In genomic region chr6:36109092-36109491, GRCh38 we compare ENCODE assay signal across 14 cellular contexts. TPM values are rescaled to one million over a fixed set of nuclear protein-coding genes. Genes with fewer than 3 reads are reported as not detected.
DNase-seq lines count a peak whose midpoint lies in the region; ATAC-seq and TF ChIP-seq lines count a peak whose summit lies in the region.
"Had no signal": no experiment of that assay in that cellular context is flagged by ENCODE, and none has a peak within 500 bp of the region (broad histone marks: within the 10 kb centered on the region; RNA-seq: fewer than 3 reads in every experiment).

No MANE protein-coding gene starts in this region.

- H3K27me3 ChIP-seq in CD8-positive, alpha-beta T cell (ENCODE audit: insufficient read depth, low read length): no peaks in the 10 kb centered on the region
- no peaks in the 10 kb centered on the region for H3K27me3 ChIP-seq in Caco-2 (replicated peaks; ENCODE audit: control insufficient read depth, insufficient read depth, low read length)

- H3K4me3 Mint-ChIP-seq in CD8-positive, alpha-beta T cell: peak overlapping the region; percentile 8
- H3K4me3 Mint-ChIP-seq in activated T-helper 17 cell treated with anti-CD3 and anti-CD28 coated beads, Interleukin-2, amount 50 U/mL, for 72 hours: peak overlapping the region; percentile 18
- H3K4me3 Mint-ChIP-seq in Caco-2 (ENCODE audit: unreplicated experiment): no peak overlapping the region

- ATAC-seq in CD8-positive, alpha-beta T cell: peak; percentile 93
- ATAC-seq in HG03108 (IDR thresholded peaks at IDR 0.05; ENCODE audit: unreplicated experiment) (peak; percentile 59), mucosa of descending colon (peak; percentile 80), GM21367 (IDR thresholded peaks at IDR 0.05; ENCODE audit: unreplicated experiment) (no peak)
- peak; percentile 54 for ATAC-seq in activated T-helper 17 cell treated with anti-CD3 and anti-CD28 coated beads, Interleukin-2, amount 50 U/mL, for 72 hours (replicated peaks)

- H3K9me3 Mint-ChIP-seq in CD8-positive, alpha-beta T cell: no peaks in the 10 kb centered on the region
- no peaks in the 10 kb centered on the region for H3K9me3 Mint-ChIP-seq in activated T-helper 17 cell treated with anti-CD3 and anti-CD28 coated beads, Interleukin-2, amount 50 U/mL, for 72 hours
- no peaks in the 10 kb centered on the region for H3K9me3 Mint-ChIP-seq in Caco-2 (ENCODE audit: unreplicated experiment)

- H3K36me3 Mint-ChIP-seq in CD8-positive, alpha-beta T cell: peaks cover 53% of the 10 kb centered on the region
- peaks cover 65% of the 10 kb centered on the region for H3K36me3 Mint-ChIP-seq in activated T-helper 17 cell treated with anti-CD3 and anti-CD28 coated beads, Interleukin-2, amount 50 U/mL, for 72 hours (ENCODE audit: low read depth)
- peaks cover 60% of the 10 kb centered on the region for H3K36me3 Mint-ChIP-seq in Caco-2 (ENCODE audit: insufficient read depth, unreplicated experiment)

- CTCF ChIA-PET in CD8-positive, alpha-beta T cell (lab: Charles Lee): interaction anchor here (1.1 to 8.9 kb wide), 4 partner anchors 13 to 81 kb away, joined by 3 to 64 read pairs (median 34); partner anchors contain the start of gene MAPK14
- CTCF ChIA-PET in Caco-2 (lab: Charles Lee): no interaction called here

- intact Hi-C loops in CD8-positive, alpha-beta T cell (cut with DNase I, micrococcal nuclease): loop anchor here in 1 of 2 experiments (1.0 kb wide), 2 partner anchors 9 to 11 kb away; no protein-coding TSS in a partner anchor
- intact Hi-C loops in mucosa of descending colon (cut with DNase I, micrococcal nuclease): no loop called here
- intact Hi-C loops in Caco-2 (cut with micrococcal nuclease; ENCODE audit: unreplicated experiment): no loop called here

- H3K27ac ChIP-seq in CD8-positive, alpha-beta T cell (ENCODE audit: low read depth, low read length): peak overlapping the region; percentile 59
- H3K27ac ChIP-seq: epithelial cell of prostate had no signal

- peak in 3 of 7 experiments; percentile 44 to 73 (median 66) for DNase-seq in CD8-positive, alpha-beta T cell
- DNase-seq in mucosa of descending colon (no peak), T-helper 9 cell (no peak), Caco-2 (no peak)
- DNase-seq in effector CD8-positive, alpha-beta T cell (lab: John Stamatoyannopoulos, UW): no peak
- DNase-seq: activated CD4-positive, alpha-beta T cell treated with anti-CD3 and anti-CD28 coated beads for 4 hours; DMS79 treated with DMSO at 0.1 percent for 48 hours; NCI-H1092 treated with DMSO at 0.1 percent for 48 hours; NCI-H226; stimulated activated CD4-positive, alpha-beta T cell treated with anti-CD3 and anti-CD28 coated beads, Interleukin-2, amount 100 ng/mL, for 24 hours had no signal

- no peak overlapping the region for H3K4me3 ChIP-seq in CD8-positive, alpha-beta T cell (ENCODE audit: low read depth, low read length)
- no peak overlapping the region for H3K4me3 ChIP-seq in mucosa of descending colon
- H3K4me3 ChIP-seq in Caco-2 (ENCODE audit: low read depth, low read length): no peak overlapping the region

- H3K9me3 ChIP-seq in CD8-positive, alpha-beta T cell (ENCODE audit: low read length): no peaks in the 10 kb centered on the region
- H3K9me3 ChIP-seq in mucosa of descending colon (no peaks in the 10 kb centered on the region), Caco-2 (no peaks in the 10 kb centered on the region)

- peaks cover 7% of the 10 kb centered on the region for H3K36me3 ChIP-seq in CD8-positive, alpha-beta T cell (ENCODE audit: insufficient read depth, low read length)
- H3K36me3 ChIP-seq in mucosa of descending colon (ENCODE audit: low read depth) (no peaks in the 10 kb centered on the region), Caco-2 (ENCODE audit: control insufficient read depth, insufficient read depth, low read length) (no peaks in the 10 kb centered on the region; the same call in none of the 2 replicates)

- no peak for TF ChIP-seq CTCF in CD8-positive, alpha-beta T cell (IDR thresholded peaks at IDR 0.05)
- TF ChIP-seq CTCF in mucosa of descending colon (IDR thresholded peaks at IDR 0.05) (no peak), Caco-2 (IDR thresholded peaks at IDR 0.05; ENCODE audit: insufficient read depth in 1 of 2, low read depth in 1 of 2, low read length in 1 of 2, severe bottlenecking in 1 of 2, unreplicated experiment in 1 of 2) (no peak)

- H3K27me3 Mint-ChIP-seq in CD8-positive, alpha-beta T cell (ENCODE audit: low read depth): no peaks in the 10 kb centered on the region
- H3K27me3 Mint-ChIP-seq in activated T-helper 17 cell treated with anti-CD3 and anti-CD28 coated beads, Interleukin-2, amount 50 U/mL, for 72 hours: no peaks in the 10 kb centered on the region
- no peaks in the 10 kb centered on the region for H3K27me3 Mint-ChIP-seq in Caco-2 (ENCODE audit: insufficient read depth, unreplicated experiment)

- peaks cover 53% of the 10 kb centered on the region for H3K4me1 ChIP-seq in CD8-positive, alpha-beta T cell (ENCODE audit: insufficient read depth, low read length)
- H3K4me1 ChIP-seq in mucosa of descending colon (ENCODE audit: low read depth) (peaks cover 6% of the 10 kb centered on the region), Caco-2 (no peaks in the 10 kb centered on the region)

- POLR2A ChIA-PET in CD8-positive, alpha-beta T cell (lab: Charles Lee): interaction anchor here (0.9 to 2.8 kb wide), 10 partner anchors 9 to 94 kb away, joined by 3 to 20 read pairs (median 4); partner anchors contain the start of gene MAPK14
- POLR2A ChIA-PET in Caco-2 (lab: Charles Lee): no interaction called here

- H3K4me1 Mint-ChIP-seq in CD8-positive, alpha-beta T cell (ENCODE audit: low read depth): peaks cover 60% of the 10 kb centered on the region
- peaks cover 16% of the 10 kb centered on the region for H3K4me1 Mint-ChIP-seq in activated T-helper 17 cell treated with anti-CD3 and anti-CD28 coated beads, Interleukin-2, amount 50 U/mL, for 72 hours
- H3K4me1 Mint-ChIP-seq in Caco-2 (ENCODE audit: low read depth, unreplicated experiment): no peaks in the 10 kb centered on the region

- BruUV-seq in Caco-2 (replicated peaks; lab: Mats Ljungman, UMichigan): no TSS peak

- H3K27ac Mint-ChIP-seq in CD8-positive, alpha-beta T cell: peak overlapping the region; percentile 95
- H3K27ac Mint-ChIP-seq in activated T-helper 17 cell treated with anti-CD3 and anti-CD28 coated beads, Interleukin-2, amount 50 U/mL, for 72 hours: peak overlapping the region; percentile 59
- H3K27ac Mint-ChIP-seq in Caco-2 (ENCODE audit: unreplicated experiment): no peak overlapping the region

RNA-seq across cellular contexts. Expression of gene MAPK13, which starts 21.2 kb away (rescaled TPM):
- total RNA-seq in CD8-positive, alpha-beta T cell: 10 to 100 TPM; 43.2 to 45.1 TPM
- 10 to 100 TPM; 53.6 to 58.7 TPM for total RNA-seq in activated T-helper 17 cell treated with anti-CD3 and anti-CD28 coated beads, Interleukin-2, amount 50 U/mL, for 72 hours
- total RNA-seq in mucosa of descending colon (100 to 1,000 TPM in 2 of 3 donors, 10 to 100 TPM in 1; 82.7 to 173 (median 157) TPM), Caco-2 (2022) (45.7 and 47.3 TPM in 2 replicates)
